ENCODE assay signal across 9 cellular contexts in genomic region chr19:50203281-50204080, GRCh38. TPM values are rescaled to one million over a fixed set of nuclear protein-coding genes. Genes with fewer than 3 reads are reported as not detected.
DNase-seq lines count a peak whose midpoint lies in the region; ATAC-seq and TF ChIP-seq lines count a peak whose summit lies in the region.
"Had no signal": no experiment of that assay in that cellular context is flagged by ENCODE, and none has a peak within 500 bp of the region (broad histone marks: within the 10 kb centered on the region; RNA-seq: fewer than 3 reads in every experiment).

Gene MYH14, plus strand, starts transcription at chr19:50203622. Its CDS starts 6,744 bp downstream, at chr19:50210366.

- H3K9me3 Mint-ChIP-seq in activated CD8-positive, alpha-beta T cell treated with anti-CD3 and anti-CD28 coated beads for 36 hours: no peaks in the 10 kb centered on the region
- H3K9me3 Mint-ChIP-seq in activated CD8-positive, alpha-beta T cell treated with anti-CD3 and anti-CD28 coated beads, Interleukin-2, amount 10 ng/mL, durations not matched to agents 7 days and 5 days (ENCODE audit: insufficient read depth): no peaks in the 10 kb centered on the region
- H3K9me3 Mint-ChIP-seq in naive thymus-derived CD8-positive, alpha-beta T cell: peaks cover 0 to 8% (median 0%) of the 10 kb centered on the region in 9 donors

- CTCF ChIA-PET in activated CD8-positive, alpha-beta T cell treated with anti-CD3 and anti-CD28 coated beads for 36 hours (lab: Charles Lee): no interaction called here
- CTCF ChIA-PET in activated CD8-positive, alpha-beta T cell treated with anti-CD3 and anti-CD28 coated beads, Interleukin-2, amount 10 ng/mL, durations not matched to agents 7 days and 5 days (lab: Charles Lee): interaction anchor here (0.7 kb wide), 1 partner anchor 1148 kb away, joined by 3 read pairs; no protein-coding TSS in a partner anchor

- DNase-seq in activated CD8-positive, alpha-beta T cell treated with anti-CD3 and anti-CD28 coated beads for 36 hours: peak; percentile 12
- no peak for DNase-seq in activated CD8-positive, alpha-beta T cell treated with anti-CD3 and anti-CD28 coated beads, Interleukin-2, amount 10 ng/mL, durations not matched to agents 7 days and 5 days
- DNase-seq in RPMI7951 (ENCODE audit: low read depth) (peak; percentile 68), foreskin melanocyte (peak; percentile 44), uterus (peak; percentile 18 to 30)
- peak in 2 of 10 donors; percentile 2 to 13 for DNase-seq in naive thymus-derived CD8-positive, alpha-beta T cell

- peaks cover 2% of the 10 kb centered on the region for H3K4me1 Mint-ChIP-seq in activated CD8-positive, alpha-beta T cell treated with anti-CD3 and anti-CD28 coated beads for 36 hours (ENCODE audit: low read depth)
- no peaks in the 10 kb centered on the region for H3K4me1 Mint-ChIP-seq in activated CD8-positive, alpha-beta T cell treated with anti-CD3 and anti-CD28 coated beads, Interleukin-2, amount 10 ng/mL, durations not matched to agents 7 days and 5 days (ENCODE audit: low read depth)
- peaks cover 0 to 5% (median 1%) of the 10 kb centered on the region in 4 donors for H3K4me1 Mint-ChIP-seq in naive thymus-derived CD8-positive, alpha-beta T cell
- H3K4me1 Mint-ChIP-seq: CD8-positive, alpha-beta memory T cell had no signal

- no peak for TF ChIP-seq POLR2A in uterus (IDR thresholded peaks at IDR 0.05)

- peak within 1 kb of the TSS in 1 of 2 donors; percentile 13 for H3K4me3 ChIP-seq in uterus

- no peaks in the 10 kb centered on the region for H3K36me3 Mint-ChIP-seq in activated CD8-positive, alpha-beta T cell treated with anti-CD3 and anti-CD28 coated beads for 36 hours (ENCODE audit: low read depth)
- no peaks in the 10 kb centered on the region for H3K36me3 Mint-ChIP-seq in activated CD8-positive, alpha-beta T cell treated with anti-CD3 and anti-CD28 coated beads, Interleukin-2, amount 10 ng/mL, durations not matched to agents 7 days and 5 days (ENCODE audit: low read depth)
- peaks cover 0 to 6% (median 0%) of the 10 kb centered on the region in 3 donors for H3K36me3 Mint-ChIP-seq in naive thymus-derived CD8-positive, alpha-beta T cell
- H3K36me3 Mint-ChIP-seq: CD8-positive, alpha-beta memory T cell had no signal

- H3K27me3 Mint-ChIP-seq in activated CD8-positive, alpha-beta T cell treated with anti-CD3 and anti-CD28 coated beads for 36 hours: peaks cover 33% of the 10 kb centered on the region
- H3K27me3 Mint-ChIP-seq in activated CD8-positive, alpha-beta T cell treated with anti-CD3 and anti-CD28 coated beads, Interleukin-2, amount 10 ng/mL, durations not matched to agents 7 days and 5 days (ENCODE audit: low read depth): peaks cover 29% of the 10 kb centered on the region
- H3K27me3 Mint-ChIP-seq in naive thymus-derived CD8-positive, alpha-beta T cell: peaks cover 33 to 72% (median 58%) of the 10 kb centered on the region in 5 donors

- H3K4me1 ChIP-seq in uterus: peaks cover 0 to 13% of the 10 kb centered on the region in 2 donors

- no peaks in the 10 kb centered on the region for H3K9me3 ChIP-seq in uterus

- H3K27me3 ChIP-seq in uterus: peaks cover 8 to 22% of the 10 kb centered on the region in 2 donors

- no peak within 1 kb of the TSS for H3K27ac Mint-ChIP-seq in activated CD8-positive, alpha-beta T cell treated with anti-CD3 and anti-CD28 coated beads for 36 hours
- no peak within 1 kb of the TSS for H3K27ac Mint-ChIP-seq in activated CD8-positive, alpha-beta T cell treated with anti-CD3 and anti-CD28 coated beads, Interleukin-2, amount 10 ng/mL, durations not matched to agents 7 days and 5 days
- H3K27ac Mint-ChIP-seq in naive thymus-derived CD8-positive, alpha-beta T cell: no peak within 1 kb of the TSS
- H3K27ac Mint-ChIP-seq: CD8-positive, alpha-beta memory T cell had no signal

- ATAC-seq in activated CD8-positive, alpha-beta T cell treated with anti-CD3 and anti-CD28 coated beads for 36 hours: no peak
- no peak for ATAC-seq in activated CD8-positive, alpha-beta T cell treated with anti-CD3 and anti-CD28 coated beads, Interleukin-2, amount 10 ng/mL, durations not matched to agents 7 days and 5 days
- peak; percentile 25 to 38 for ATAC-seq in naive thymus-derived CD8-positive, alpha-beta T cell
- ATAC-seq in GM19397 (IDR thresholded peaks at IDR 0.05; ENCODE audit: unreplicated experiment) (no peak), HG03095 (IDR thresholded peaks at IDR 0.05; ENCODE audit: unreplicated experiment) (no peak)

- H3K36me3 ChIP-seq in uterus: no peaks in the 10 kb centered on the region

- TF ChIP-seq CTCF in activated CD8-positive, alpha-beta T cell treated with anti-CD3 and anti-CD28 coated beads for 36 hours (IDR thresholded peaks at IDR 0.05): no peak
- TF ChIP-seq CTCF in uterus (IDR thresholded peaks at IDR 0.05): no peak

- no peak within 1 kb of the TSS for H3K27ac ChIP-seq in uterus

- POLR2A ChIA-PET in activated CD8-positive, alpha-beta T cell treated with anti-CD3 and anti-CD28 coated beads for 36 hours (lab: Charles Lee): no interaction called here
- POLR2A ChIA-PET in activated CD8-positive, alpha-beta T cell treated with anti-CD3 and anti-CD28 coated beads, Interleukin-2, amount 10 ng/mL, durations not matched to agents 7 days and 5 days (lab: Charles Lee): no interaction called here
- POLR2A ChIA-PET in naive thymus-derived CD8-positive, alpha-beta T cell (lab: Charles Lee): no interaction called here

- intact Hi-C loops in activated CD8-positive, alpha-beta T cell treated with anti-CD3 and anti-CD28 coated beads for 36 hours (cut with micrococcal nuclease): no loop called here
- intact Hi-C loops in uterus (cut with DNase I; ENCODE audit: low total_unique reads): no loop called here

- no peak within 1 kb of the TSS for H3K4me3 Mint-ChIP-seq in activated CD8-positive, alpha-beta T cell treated with anti-CD3 and anti-CD28 coated beads for 36 hours
- no peak within 1 kb of the TSS for H3K4me3 Mint-ChIP-seq in activated CD8-positive, alpha-beta T cell treated with anti-CD3 and anti-CD28 coated beads, Interleukin-2, amount 10 ng/mL, durations not matched to agents 7 days and 5 days
- H3K4me3 Mint-ChIP-seq in naive thymus-derived CD8-positive, alpha-beta T cell: peak within 1 kb of the TSS in 6 of 10 donors; percentile 14 to 54 (median 28)
- H3K4me3 Mint-ChIP-seq: CD8-positive, alpha-beta memory T cell had no signal

RNA-seq across cellular contexts. Expression of gene MYH14, which starts in this region (rescaled TPM):
- not detected for total RNA-seq in activated CD8-positive, alpha-beta T cell treated with anti-CD3 and anti-CD28 coated beads for 36 hours
- total RNA-seq in activated CD8-positive, alpha-beta T cell treated with anti-CD3 and anti-CD28 coated beads, Interleukin-2, amount 10 ng/mL, durations not matched to agents 7 days and 5 days: not detected
- total RNA-seq in RPMI7951 (2014; rRNA removed; shearing (Covaris generic)): under 0.01 and 0.39 TPM in 2 replicates
- not detected for total RNA-seq in naive thymus-derived CD8-positive, alpha-beta T cell
- not detected for polyA plus RNA-seq in naive thymus-derived CD8-positive, alpha-beta T cell
- 10 to 100 TPM in 1 of 4 donors, 1 to 10 TPM in 2, under 1 TPM in 1; 0.77 to 22.1 (median 1.4) TPM for total RNA-seq in uterus
- total RNA-seq: CD8-positive, alpha-beta memory T cell had no signal
- polyA plus RNA-seq: CD8-positive, alpha-beta memory T cell had no signal

Comparison
In these comparisons a context has a peak if more than half of its experiments do, and no peak if none do; other contexts are left out.
1. Peak in DNase-seq in activated CD8-positive, alpha-beta T cell treated with anti-CD3 and anti-CD28 coated beads for 36 hours; RNA of the gene not detected or under 1 TPM.
2. Peak in DNase-seq in RPMI7951; RNA of the gene not detected or under 1 TPM.
3. Peak in ATAC-seq in naive thymus-derived CD8-positive, alpha-beta T cell; RNA of the gene not detected or under 1 TPM.
4. H3K4me3 Mint-ChIP-seq: peak in naive thymus-derived CD8-positive, alpha-beta T cell (6 of 10); none in activated CD8-positive, alpha-beta T cell treated with anti-CD3 and anti-CD28 coated beads for 36 hours (single experiment) and activated CD8-positive, alpha-beta T cell treated with anti-CD3 and anti-CD28 coated beads, Interleukin-2, amount 10 ng/mL, durations not matched to agents 7 days and 5 days (single experiment).